Comparison of ENCODE assay signal across 8 cellular contexts in genomic region chr17:78923660-78924453, GRCh38. TPM values are rescaled to one million over a fixed set of nuclear protein-coding genes. Genes with fewer than 3 reads are reported as not detected.
DNase-seq lines count a peak whose midpoint lies in the region; ATAC-seq and TF ChIP-seq lines count a peak whose summit lies in the region.

No MANE protein-coding gene starts in this region.

- CTCF ChIA-PET in PC-9 (lab: Charles Lee), result interaction anchor here (0.7 kb wide), 1 partner anchor 96 kb away, joined by 5 read pairs; no protein-coding TSS in a partner anchor

- peak in 4 of 8 donors; percentile 11 to 28 (median 17) for ATAC-seq in heart right ventricle
- no peak for ATAC-seq in HG02759 (IDR thresholded peaks at IDR 0.05; ENCODE audit: unreplicated experiment)
- ATAC-seq in HG03460 (IDR thresholded peaks at IDR 0.05; ENCODE audit: unreplicated experiment), result no peak

- H3K27me3 Mint-ChIP-seq in progenitor cell of endocrine pancreas, result peaks cover 10% of the 10 kb centered on the region

- H3K4me3 ChIP-seq in PC-9, result peak overlapping the region; percentile 73
- H3K4me3 ChIP-seq in heart right ventricle, result peak overlapping the region; percentile 64 to 86 (median 75)

- H4K20me1 ChIP-seq in PC-9 (ENCODE audit: insufficient read depth), result no peaks in the 10 kb centered on the region

- H2AFZ ChIP-seq in PC-9, result 0 out of 2 replicates have a peak overlapping the region, but pooled peaks have one; percentile 55

- BruUV-seq in PC-9 (replicated peaks; lab: Mats Ljungman, UMichigan), result TSS peak; percentile 45

- no peak for TF ChIP-seq CTCF in PC-9 (conservative IDR thresholded peaks at IDR 0.05)
- TF ChIP-seq CTCF in heart right ventricle (IDR thresholded peaks at IDR 0.05), result no peak
- no peak for TF ChIP-seq CTCF in progenitor cell of endocrine pancreas (IDR thresholded peaks at IDR 0.05; ENCODE audit: unreplicated experiment)

- no peak overlapping the region for H3K27ac ChIP-seq in PC-9
- peak overlapping the region; percentile 29 to 97 (median 94) for H3K27ac ChIP-seq in heart right ventricle

- DNase-seq in NCI-H345 (lab: John Stamatoyannopoulos, UW) (peak; percentile 21), NCI-H345 treated with DMSO at 0.1 percent for 48 hours (lab: John Stamatoyannopoulos, UW; ENCODE audit: unreplicated experiment) (no peak), PC-9 (peak; percentile 77 to 88), heart right ventricle (peak; percentile 47 to 56), progenitor cell of endocrine pancreas (ENCODE audit: low spot score, unreplicated experiment) (peak; percentile 34)
- peak; percentile 49 for DNase-seq in activated naive CD4-positive, alpha-beta T cell treated with Interleukin-2 at 50 U/mL for 16 hours

- H3K36me3 Mint-ChIP-seq in progenitor cell of endocrine pancreas (ENCODE audit: insufficient read depth), result no peaks in the 10 kb centered on the region

- H3K4me1 Mint-ChIP-seq in progenitor cell of endocrine pancreas (ENCODE audit: low read depth), result peaks cover 28% of the 10 kb centered on the region

- no peaks in the 10 kb centered on the region for H3K9me2 ChIP-seq in PC-9 (ENCODE audit: insufficient read depth)

- H3K27ac Mint-ChIP-seq in progenitor cell of endocrine pancreas, result peak overlapping the region; percentile 80

- H3K4me1 ChIP-seq in PC-9 (replicated peaks; ENCODE audit: insufficient read depth), result no peaks in the 10 kb centered on the region
- peaks cover 13 to 65% (median 44%) of the 10 kb centered on the region in 9 donors for H3K4me1 ChIP-seq in heart right ventricle

- H3F3A ChIP-seq in PC-9 (ENCODE audit: insufficient read depth, low read depth), result no peaks in the 10 kb centered on the region

- H3K4me2 ChIP-seq in PC-9, result peak overlapping the region; percentile 91

- H3K9me3 Mint-ChIP-seq in progenitor cell of endocrine pancreas (ENCODE audit: low read depth), result no peaks in the 10 kb centered on the region

- H3K79me2 ChIP-seq in PC-9 (ENCODE audit: low read depth), result peaks cover 33% of the 10 kb centered on the region

- POLR2A ChIA-PET in PC-9 (lab: Charles Lee; ENCODE audit: unreplicated experiment), result no interaction called here

- H3K9me3 ChIP-seq in PC-9 (ENCODE audit: insufficient read depth, low read depth) (no peaks in the 10 kb centered on the region), heart right ventricle (no peaks in the 10 kb centered on the region)

- H3K27me3 ChIP-seq in PC-9 (ENCODE audit: insufficient read depth, low read depth), result no peaks in the 10 kb centered on the region
- H3K27me3 ChIP-seq in heart right ventricle, result no peaks in the 10 kb centered on the region

- intact Hi-C loops in PC-9 (cut with micrococcal nuclease; ENCODE audit: unreplicated experiment), result loop anchor here (1.0 to 5.0 kb wide), 3 partner anchors 25 to 51 kb away; no protein-coding TSS in a partner anchor
- intact Hi-C loops in heart right ventricle (cut with DNase I), result loop anchor here in 6 of 10 donors (5.0 to 10.0 kb wide), 5 partner anchors 37 to 59 kb away; no protein-coding TSS in a partner anchor

- peak overlapping the region; percentile 80 for H3K4me3 Mint-ChIP-seq in progenitor cell of endocrine pancreas (ENCODE audit: low read depth)

- no peaks in the 10 kb centered on the region for H3K36me3 ChIP-seq in PC-9 (ENCODE audit: low read depth)
- peaks cover 0 to 4% (median 0%) of the 10 kb centered on the region in 9 donors for H3K36me3 ChIP-seq in heart right ventricle

- 13 to 15% methylated on average over 28 of the region's 28 CpGs for WGBS in heart right ventricle, 2 donors

RNA-seq across cellular contexts. Expression of gene TIMP2, which starts 1.3 kb away (rescaled TPM):
- total RNA-seq in PC-9 (2021) (90.5 and 114 TPM in 2 replicates), heart right ventricle (100 to 1,000 TPM in 4 of 10 donors, 10 to 100 TPM in 6; 77.5 to 118 (median 99.3) TPM), progenitor cell of endocrine pancreas (50.9 and 51.4 TPM in 2 replicates)
- 10 to 100 TPM; 32.4 to 44.1 TPM for polyA plus RNA-seq in heart right ventricle

RNA-seq across cellular contexts. Expression of gene CEP295NL, which starts 20.9 kb away (rescaled TPM):
- total RNA-seq in PC-9 (2021) (3.5 and 3.6 TPM in 2 replicates), heart right ventricle (1 to 10 TPM in 2 of 10 donors, under 1 TPM in 8; 0.22 to 1.3 (median 0.82) TPM), progenitor cell of endocrine pancreas (2.3 and 2.6 TPM in 2 replicates)
- polyA plus RNA-seq in heart right ventricle, result 1 to 10 TPM in 1 of 2 donors, under 1 TPM in 1; 0.04 to 2.6 TPM

RNA-seq across cellular contexts. Expression of gene LGALS3BP, which starts 55.9 kb away (rescaled TPM):
- total RNA-seq in PC-9 (2021) (507 and 685 TPM in 2 replicates), heart right ventricle (100 to 1,000 TPM; 362 to 852 (median 568) TPM), progenitor cell of endocrine pancreas (69.5 and 72.5 TPM in 2 replicates)
- 100 to 1,000 TPM; 196 to 268 TPM for polyA plus RNA-seq in heart right ventricle
